Comparison of ENCODE assay signal across 2 cellular contexts in genomic region chr11:119362741-119363080, GRCh38.
TF ChIP-seq lines count a peak whose summit lies in the region.

No MANE protein-coding gene starts in this region.

TF ChIP-seq in liver, 16 proteins besides CTCF, POLR2A, EP300 and RAD21:
- TF ChIP-seq, protein P1, sequence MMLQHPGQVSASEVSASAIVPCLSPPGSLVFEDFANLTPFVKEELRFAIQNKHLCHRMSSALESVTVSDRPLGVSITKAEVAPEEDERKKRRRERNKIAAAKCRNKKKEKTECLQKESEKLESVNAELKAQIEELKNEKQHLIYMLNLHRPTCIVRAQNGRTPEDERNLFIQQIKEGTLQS (IDR thresholded peaks at IDR 0.05) = no peak
- TF ChIP-seq, protein P2, sequence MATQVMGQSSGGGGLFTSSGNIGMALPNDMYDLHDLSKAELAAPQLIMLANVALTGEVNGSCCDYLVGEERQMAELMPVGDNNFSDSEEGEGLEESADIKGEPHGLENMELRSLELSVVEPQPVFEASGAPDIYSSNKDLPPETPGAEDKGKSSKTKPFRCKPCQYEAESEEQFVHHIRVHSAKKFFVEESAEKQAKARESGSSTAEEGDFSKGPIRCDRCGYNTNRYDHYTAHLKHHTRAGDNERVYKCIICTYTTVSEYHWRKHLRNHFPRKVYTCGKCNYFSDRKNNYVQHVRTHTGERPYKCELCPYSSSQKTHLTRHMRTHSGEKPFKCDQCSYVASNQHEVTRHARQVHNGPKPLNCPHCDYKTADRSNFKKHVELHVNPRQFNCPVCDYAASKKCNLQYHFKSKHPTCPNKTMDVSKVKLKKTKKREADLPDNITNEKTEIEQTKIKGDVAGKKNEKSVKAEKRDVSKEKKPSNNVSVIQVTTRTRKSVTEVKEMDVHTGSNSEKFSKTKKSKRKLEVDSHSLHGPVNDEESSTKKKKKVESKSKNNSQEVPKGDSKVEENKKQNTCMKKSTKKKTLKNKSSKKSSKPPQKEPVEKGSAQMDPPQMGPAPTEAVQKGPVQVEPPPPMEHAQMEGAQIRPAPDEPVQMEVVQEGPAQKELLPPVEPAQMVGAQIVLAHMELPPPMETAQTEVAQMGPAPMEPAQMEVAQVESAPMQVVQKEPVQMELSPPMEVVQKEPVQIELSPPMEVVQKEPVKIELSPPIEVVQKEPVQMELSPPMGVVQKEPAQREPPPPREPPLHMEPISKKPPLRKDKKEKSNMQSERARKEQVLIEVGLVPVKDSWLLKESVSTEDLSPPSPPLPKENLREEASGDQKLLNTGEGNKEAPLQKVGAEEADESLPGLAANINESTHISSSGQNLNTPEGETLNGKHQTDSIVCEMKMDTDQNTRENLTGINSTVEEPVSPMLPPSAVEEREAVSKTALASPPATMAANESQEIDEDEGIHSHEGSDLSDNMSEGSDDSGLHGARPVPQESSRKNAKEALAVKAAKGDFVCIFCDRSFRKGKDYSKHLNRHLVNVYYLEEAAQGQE (IDR thresholded peaks at IDR 0.05) = no peak
- TF ChIP-seq EGR1 (IDR thresholded peaks at IDR 0.05; ENCODE audit: low read depth in 2 of 2) = no peak
- no peak for TF ChIP-seq HNF4G (IDR thresholded peaks at IDR 0.05)
- no peak for TF ChIP-seq NR2F2 (IDR thresholded peaks at IDR 0.05)
- no peak for TF ChIP-seq SP1 (IDR thresholded peaks at IDR 0.05)
- no peak for TF ChIP-seq FOXA1 (IDR thresholded peaks at IDR 0.05)
- no peak for TF ChIP-seq FOXA2 (IDR thresholded peaks at IDR 0.05)
- TF ChIP-seq JUND (IDR thresholded peaks at IDR 0.05) = no peak

TF ChIP-seq in HepG2, 621 proteins besides CTCF, POLR2A, EP300 and RAD21:
- TF ChIP-seq ZNF180 (CRISPR knock-in tag; IDR thresholded peaks at IDR 0.05; ENCODE audit: borderline replicate concordance, low read depth) (no peak), ZFP41 (CRISPR knock-in tag; IDR thresholded peaks at IDR 0.05; ENCODE audit: borderline replicate concordance) (no peak), ONECUT2 (CRISPR knock-in tag; IDR thresholded peaks at IDR 0.05) (no peak), ZNF230 (CRISPR knock-in tag; IDR thresholded peaks at IDR 0.05) (no peak), ZNF468 (CRISPR knock-in tag; IDR thresholded peaks at IDR 0.05) (no peak), ZNF614 (CRISPR knock-in tag; IDR thresholded peaks at IDR 0.05; ENCODE audit: borderline replicate concordance) (no peak), TAF1 (CRISPR knock-in tag; IDR thresholded peaks at IDR 0.05) (no peak), PITX1 (CRISPR knock-in tag; IDR thresholded peaks at IDR 0.05) (no peak)
- TF ChIP-seq, protein P3, sequence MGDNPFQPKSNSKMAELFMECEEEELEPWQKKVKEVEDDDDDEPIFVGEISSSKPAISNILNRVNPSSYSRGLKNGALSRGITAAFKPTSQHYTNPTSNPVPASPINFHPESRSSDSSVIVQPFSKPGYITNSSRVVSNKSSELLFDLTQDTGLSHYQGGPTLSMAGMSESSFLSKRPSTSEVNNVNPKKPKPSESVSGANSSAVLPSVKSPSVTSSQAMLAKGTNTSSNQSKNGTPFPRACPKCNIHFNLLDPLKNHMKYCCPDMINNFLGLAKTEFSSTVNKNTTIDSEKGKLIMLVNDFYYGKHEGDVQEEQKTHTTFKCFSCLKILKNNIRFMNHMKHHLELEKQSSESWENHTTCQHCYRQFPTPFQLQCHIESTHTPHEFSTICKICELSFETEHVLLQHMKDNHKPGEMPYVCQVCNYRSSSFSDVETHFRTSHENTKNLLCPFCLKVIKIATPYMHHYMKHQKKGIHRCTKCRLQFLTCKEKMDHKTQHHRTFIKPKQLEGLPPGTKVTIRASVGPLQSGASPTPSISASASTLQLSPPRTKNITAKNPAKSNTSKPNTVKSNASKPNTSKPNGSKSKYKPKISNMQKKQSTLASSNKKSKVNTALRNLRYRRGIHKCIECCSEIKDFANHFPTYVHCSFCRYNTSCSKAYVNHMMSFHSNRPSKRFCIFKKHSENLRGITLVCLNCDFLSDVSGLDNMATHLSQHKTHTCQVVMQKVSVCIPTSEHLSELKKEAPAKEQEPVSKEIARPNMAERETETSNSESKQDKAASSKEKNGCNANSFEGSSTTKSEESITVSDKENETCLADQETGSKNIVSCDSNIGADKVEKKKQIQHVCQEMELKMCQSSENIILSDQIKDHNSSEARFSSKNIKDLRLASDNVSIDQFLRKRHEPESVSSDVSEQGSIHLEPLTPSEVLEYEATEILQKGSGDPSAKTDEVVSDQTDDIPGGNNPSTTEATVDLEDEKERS (CRISPR knock-in tag; IDR thresholded peaks at IDR 0.05) = no peak
